ENCODE assay signal across 8 cellular contexts in the genomic region with DNA sequence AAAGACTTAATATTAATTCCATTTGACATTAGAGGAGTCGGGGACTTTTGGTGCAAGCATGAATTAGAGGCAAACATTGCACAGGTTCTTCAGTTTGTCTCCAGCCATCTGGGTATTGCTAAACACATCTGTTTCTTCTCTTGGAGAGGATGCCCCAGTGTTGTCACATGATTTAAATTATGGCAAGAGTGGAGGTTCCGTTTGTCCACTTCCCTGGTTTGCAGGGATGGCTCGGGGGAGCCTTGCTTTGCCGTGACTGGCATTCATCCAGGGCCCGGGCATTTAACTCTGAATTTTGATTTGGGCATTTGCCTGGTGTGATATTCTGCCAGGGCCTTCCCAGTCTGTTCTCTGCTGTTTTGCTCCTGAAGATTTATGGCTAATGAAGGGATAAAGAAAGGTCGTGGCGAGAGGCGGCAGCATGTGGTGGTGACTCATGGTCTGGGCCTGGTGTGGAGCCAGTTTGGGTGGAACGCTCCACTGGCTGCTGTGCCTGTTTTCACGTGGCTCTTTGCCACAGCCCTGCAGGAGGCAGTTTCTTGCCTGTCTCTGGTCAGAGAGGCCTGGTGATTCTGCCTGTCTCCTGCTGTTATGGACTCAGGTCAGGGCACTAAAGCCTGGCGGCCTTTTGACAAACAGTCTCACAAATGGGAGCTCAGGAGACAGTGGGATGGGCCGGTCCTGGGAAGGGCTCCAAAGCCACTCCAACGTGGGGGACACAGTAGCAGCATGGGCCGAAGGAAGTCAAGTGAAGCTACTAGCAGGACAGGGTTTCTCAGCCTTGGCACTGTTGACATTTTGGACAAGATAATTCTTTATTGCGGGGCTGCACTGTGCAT.
DNase-seq lines count a peak whose midpoint lies in the region; ATAC-seq and TF ChIP-seq lines count a peak whose summit lies in the region.

No MANE protein-coding gene starts in this region.

- 0 out of 2 replicates have a peak, but pooled peaks have one; percentile 13 for TF ChIP-seq CTCF in AG04450 (IDR thresholded peaks at IDR 0.05; ENCODE audit: low read depth, low read length)
- no peak for TF ChIP-seq CTCF in WERI-Rb-1 (IDR thresholded peaks at IDR 0.05; ENCODE audit: low read depth, low read length)
- peak; percentile 20 for TF ChIP-seq CTCF in cardiac muscle cell (IDR thresholded peaks at IDR 0.05; ENCODE audit: low read depth, low read length)
- TF ChIP-seq CTCF in psoas muscle (IDR thresholded peaks at IDR 0.05): no peak

- no peaks in the 10 kb centered on the region for H3K4me1 ChIP-seq in cardiac muscle cell (ENCODE audit: low read depth)
- H3K4me1 ChIP-seq in psoas muscle: peaks cover 55% of the 10 kb centered on the region

- peak; percentile 91 for DNase-seq in AG04450 (ENCODE audit: low read depth, low spot score)
- peak in 74 of 76 experiments; percentile 23 to 89 (median 74) for DNase-seq in HUDEP-2 (lab: John Stamatoyannopoulos, UW; ENCODE audit: unreplicated experiment in 76 of 76)
- DNase-seq in WERI-Rb-1: peak; percentile 44
- peak in 1 of 2 donors; percentile 97 for DNase-seq in cardiac muscle cell (ENCODE audit: low read depth in 1 of 2, low spot score in 1 of 2)
- peak; percentile 93 to 97 for DNase-seq in psoas muscle
- DNase-seq in activated CD4-positive, alpha-beta memory T cell treated with anti-CD3 and anti-CD28 coated beads, Interleukin-2, amount 10 ng/mL, durations not matched to agents 7 days and 5 days: no peak
- no peak for DNase-seq in T-helper 2 cell treated with Interferon-gamma antibody and Interleukin-4, amounts not matched to agents 5 μg/mL and 100 μg/mL, for 36 hours (ENCODE audit: low spot score)

- no peak overlapping the region for H3K4me3 Mint-ChIP-seq in activated CD4-positive, alpha-beta memory T cell treated with anti-CD3 and anti-CD28 coated beads, Interleukin-2, amount 10 ng/mL, durations not matched to agents 7 days and 5 days
- H3K4me3 Mint-ChIP-seq in T-helper 2 cell treated with Interferon-gamma antibody and Interleukin-4, amounts not matched to agents 5 μg/mL and 100 μg/mL, for 36 hours: no peak overlapping the region

- no peaks in the 10 kb centered on the region for H3K27me3 ChIP-seq in AG04450 (ENCODE audit: control insufficient read depth, insufficient read depth, low read length)
- no peaks in the 10 kb centered on the region for H3K27me3 ChIP-seq in WERI-Rb-1 (ENCODE audit: insufficient read depth, low read depth, severe bottlenecking)
- no peaks in the 10 kb centered on the region for H3K27me3 ChIP-seq in cardiac muscle cell
- no peaks in the 10 kb centered on the region for H3K27me3 ChIP-seq in psoas muscle (ENCODE audit: insufficient read depth in 3 of 3, low read length in 2 of 3)

- intact Hi-C loops in psoas muscle (cut with DNase I): no loop called here

- no peaks in the 10 kb centered on the region for H3K36me3 Mint-ChIP-seq in activated CD4-positive, alpha-beta memory T cell treated with anti-CD3 and anti-CD28 coated beads, Interleukin-2, amount 10 ng/mL, durations not matched to agents 7 days and 5 days (ENCODE audit: low read depth)
- H3K36me3 Mint-ChIP-seq in T-helper 2 cell treated with Interferon-gamma antibody and Interleukin-4, amounts not matched to agents 5 μg/mL and 100 μg/mL, for 36 hours (ENCODE audit: low read depth): no peaks in the 10 kb centered on the region

- H3K9me3 Mint-ChIP-seq in activated CD4-positive, alpha-beta memory T cell treated with anti-CD3 and anti-CD28 coated beads, Interleukin-2, amount 10 ng/mL, durations not matched to agents 7 days and 5 days: no peaks in the 10 kb centered on the region
- H3K9me3 Mint-ChIP-seq in T-helper 2 cell treated with Interferon-gamma antibody and Interleukin-4, amounts not matched to agents 5 μg/mL and 100 μg/mL, for 36 hours: no peaks in the 10 kb centered on the region

- H3K36me3 ChIP-seq in WERI-Rb-1 (no peaks in the 10 kb centered on the region), cardiac muscle cell (no peaks in the 10 kb centered on the region), psoas muscle (ENCODE audit: insufficient read depth in 1 of 2, low read depth in 1 of 2) (no peaks in the 10 kb centered on the region)

- POLR2A ChIA-PET in AG04450 (lab: Yijun Ruan, JAX): interaction anchor here (1.5 to 1.6 kb wide), 2 partner anchors 99 to 425 kb away, joined by 7 to 9 read pairs; partner anchors contain the start of gene PGRMC2
- POLR2A ChIA-PET in activated CD4-positive, alpha-beta memory T cell treated with anti-CD3 and anti-CD28 coated beads, Interleukin-2, amount 10 ng/mL, durations not matched to agents 7 days and 5 days (lab: Charles Lee): no interaction called here

- peak; percentile 93 to 97 (median 95) for ATAC-seq in psoas muscle
- no peak for ATAC-seq in GM21390 (IDR thresholded peaks at IDR 0.05; ENCODE audit: unreplicated experiment)

- H3K4me3 ChIP-seq in AG04450 (ENCODE audit: low read depth, low read length) (no peak overlapping the region; the same call in 1 of the 2 replicates), WERI-Rb-1 (ENCODE audit: low read depth, low read length) (no peak overlapping the region), cardiac muscle cell (no peak overlapping the region), psoas muscle (peak overlapping the region; percentile 35)

- no peaks in the 10 kb centered on the region for H3K4me1 Mint-ChIP-seq in activated CD4-positive, alpha-beta memory T cell treated with anti-CD3 and anti-CD28 coated beads, Interleukin-2, amount 10 ng/mL, durations not matched to agents 7 days and 5 days
- H3K4me1 Mint-ChIP-seq in T-helper 2 cell treated with Interferon-gamma antibody and Interleukin-4, amounts not matched to agents 5 μg/mL and 100 μg/mL, for 36 hours (ENCODE audit: low read depth): no peaks in the 10 kb centered on the region

- H3K27me3 Mint-ChIP-seq in activated CD4-positive, alpha-beta memory T cell treated with anti-CD3 and anti-CD28 coated beads, Interleukin-2, amount 10 ng/mL, durations not matched to agents 7 days and 5 days: no peaks in the 10 kb centered on the region
- H3K27me3 Mint-ChIP-seq in T-helper 2 cell treated with Interferon-gamma antibody and Interleukin-4, amounts not matched to agents 5 μg/mL and 100 μg/mL, for 36 hours (ENCODE audit: low read depth): no peaks in the 10 kb centered on the region

- CTCF ChIA-PET in AG04450 (lab: Charles Lee): interaction anchor here (0.9 to 1.0 kb wide), 2 partner anchors 68 to 476 kb away, joined by 3 to 7 read pairs; no protein-coding TSS in a partner anchor
- CTCF ChIA-PET in activated CD4-positive, alpha-beta memory T cell treated with anti-CD3 and anti-CD28 coated beads, Interleukin-2, amount 10 ng/mL, durations not matched to agents 7 days and 5 days (lab: Charles Lee): no interaction called here

- no peaks in the 10 kb centered on the region for H3K9me3 ChIP-seq in AG04450 (ENCODE audit: control insufficient read depth, insufficient read depth, low read length)
- H3K9me3 ChIP-seq in WERI-Rb-1 (ENCODE audit: severe bottlenecking): peaks cover 2% of the 10 kb centered on the region
- no peaks in the 10 kb centered on the region for H3K9me3 ChIP-seq in cardiac muscle cell (ENCODE audit: low read depth)
- no peaks in the 10 kb centered on the region for H3K9me3 ChIP-seq in psoas muscle

- H3K27ac ChIP-seq in AG04450 (ENCODE audit: low read depth, low read length): peak overlapping the region; percentile 81
- no peak overlapping the region for H3K27ac ChIP-seq in WERI-Rb-1
- no peak overlapping the region for H3K27ac ChIP-seq in cardiac muscle cell
- H3K27ac ChIP-seq in psoas muscle: peak overlapping the region; percentile 89

- no peak overlapping the region for H3K27ac Mint-ChIP-seq in activated CD4-positive, alpha-beta memory T cell treated with anti-CD3 and anti-CD28 coated beads, Interleukin-2, amount 10 ng/mL, durations not matched to agents 7 days and 5 days
- H3K27ac Mint-ChIP-seq in T-helper 2 cell treated with Interferon-gamma antibody and Interleukin-4, amounts not matched to agents 5 μg/mL and 100 μg/mL, for 36 hours: no peak overlapping the region

- WGBS in psoas muscle, 3 donors: 13 to 32% (median 17%) methylated on average over 15 of the region's 15 CpGs

Comparison
In these comparisons a context has a peak if more than half of its experiments do, and no peak if none do; other contexts are left out.
1. DNase-seq: peak in AG04450 (single experiment), HUDEP-2 (74 of 76), WERI-Rb-1 (single experiment) and psoas muscle (2 of 2); none in activated CD4-positive, alpha-beta memory T cell treated with anti-CD3 and anti-CD28 coated beads, Interleukin-2, amount 10 ng/mL, durations not matched to agents 7 days and 5 days (single experiment) and T-helper 2 cell treated with Interferon-gamma antibody and Interleukin-4, amounts not matched to agents 5 μg/mL and 100 μg/mL, for 36 hours (single experiment).
2. H3K27ac ChIP-seq: peak in AG04450 (single experiment) and psoas muscle (single experiment); none in WERI-Rb-1 (single experiment) and cardiac muscle cell (single experiment).
3. CTCF ChIP-seq: peak in AG04450 (single experiment) and cardiac muscle cell (single experiment); none in WERI-Rb-1 (single experiment) and psoas muscle (single experiment).